22 cellular contexts compared by ENCODE assay signal in genomic region chr7:1254281-1255082, GRCh38. TPM values are rescaled to one million over a fixed set of nuclear protein-coding genes. Genes with fewer than 3 reads are reported as not detected.
"Had no signal": no experiment of that assay in that cellular context is flagged by ENCODE, and none has a peak within 500 bp of the region (broad histone marks: within the 10 kb centered on the region; RNA-seq: fewer than 3 reads in every experiment).

No MANE protein-coding gene starts in this region.

- ATAC-seq: activated T-helper 17 cell treated with anti-CD3 and anti-CD28 coated beads, Interleukin-2, amount 50 U/mL, for 72 hours; heart right ventricle; pancreas; T-cell had no signal

- H3K27ac Mint-ChIP-seq: activated naive CD4-positive, alpha-beta T cell treated with anti-CD3 and anti-CD28 coated beads for 36 hours; activated T-helper 17 cell treated with anti-CD3 and anti-CD28 coated beads, Interleukin-2, amount 50 U/mL, for 72 hours; neural progenitor cell; T-cell had no signal

- H3K27ac ChIP-seq: cardiac muscle cell, coronary artery, heart right ventricle, neural progenitor cell, pancreas, tibial nerve had no signal

- H3K36me3 ChIP-seq: cardiac muscle cell, heart right ventricle, neural progenitor cell, pancreas, tibial nerve had no signal

- H3K36me3 Mint-ChIP-seq: neural progenitor cell, T-cell had no signal

- H3K9me3 Mint-ChIP-seq: activated naive CD4-positive, alpha-beta T cell treated with anti-CD3 and anti-CD28 coated beads for 36 hours; activated T-helper 17 cell treated with anti-CD3 and anti-CD28 coated beads, Interleukin-2, amount 50 U/mL, for 72 hours; neural progenitor cell; T-cell had no signal

- H3K4me3 Mint-ChIP-seq: activated naive CD4-positive, alpha-beta T cell treated with anti-CD3 and anti-CD28 coated beads for 36 hours; activated T-helper 17 cell treated with anti-CD3 and anti-CD28 coated beads, Interleukin-2, amount 50 U/mL, for 72 hours; neural progenitor cell; T-cell had no signal

- DNase-seq: activated CD4-positive, alpha-beta T cell treated with anti-CD3 and anti-CD28 coated beads for 48 hours; activated CD8-positive, alpha-beta memory T cell treated with anti-CD3 and anti-CD28 coated beads for 24 hours; activated naive CD4-positive, alpha-beta T cell treated with anti-CD3 and anti-CD28 coated beads for 36 hours; activated T-cell treated with anti-CD3 and anti-CD28 coated beads for 4 hours; effector CD4-positive, alpha-beta T cell; foreskin melanocyte; heart right ventricle; islet precursor cell; T-cell; T1000 had no signal

- FAIRE-seq: endothelial cell of umbilical vein, pancreas had no signal

- H3K4me1 ChIP-seq: pancreas had no signal

- H3K9me3 ChIP-seq: heart right ventricle, pancreas, tibial nerve had no signal

- H3K4me3 ChIP-seq: cardiac muscle cell, coronary artery, heart right ventricle, neural progenitor cell, pancreas, smooth muscle cell, tibial nerve had no signal

- H3K4me1 Mint-ChIP-seq: activated T-helper 17 cell treated with anti-CD3 and anti-CD28 coated beads, Interleukin-2, amount 50 U/mL, for 72 hours had no signal

RNA-seq across cellular contexts. Expression of gene UNCX, which starts 21.8 kb away (rescaled TPM):
- total RNA-seq: activated naive CD4-positive, alpha-beta T cell treated with anti-CD3 and anti-CD28 coated beads for 36 hours; activated T-helper 17 cell treated with anti-CD3 and anti-CD28 coated beads, Interleukin-2, amount 50 U/mL, for 72 hours; endothelial cell of umbilical vein; heart right ventricle; lower leg skin; mesenteric fat pad; myocyte; pancreas; renal cortical epithelial cell; smooth muscle cell; T-cell; tibial nerve had no signal
- polyA plus RNA-seq: endothelial cell of umbilical vein, heart right ventricle, pancreas, smooth muscle cell had no signal
